1 cellular context compared by ENCODE assay signal in genomic region chrX:10118530-10118929, GRCh38.
TF ChIP-seq lines count a peak whose summit lies in the region.

No MANE protein-coding gene starts in this region.

TF ChIP-seq in HepG2, 621 proteins besides CTCF, POLR2A, EP300 and RAD21:
- no peak for TF ChIP-seq CEBPB (IDR thresholded peaks at IDR 0.05; ENCODE audit: borderline replicate concordance, low read depth, low read length)
- TF ChIP-seq CENPX (CRISPR knock-in tag; IDR thresholded peaks at IDR 0.05) = no peak
- no peak for TF ChIP-seq CENPBD1 (CRISPR knock-in tag; IDR thresholded peaks at IDR 0.05; ENCODE audit: borderline replicate concordance, low read depth)
- no peak for TF ChIP-seq CENPT (CRISPR knock-in tag; IDR thresholded peaks at IDR 0.05; ENCODE audit: low read depth)
- TF ChIP-seq ATF2 (CRISPR knock-in tag; IDR thresholded peaks at IDR 0.05) = no peak
- no peak for TF ChIP-seq RFX1 (IDR thresholded peaks at IDR 0.05)
- TF ChIP-seq TRIM24 (CRISPR knock-in tag; IDR thresholded peaks at IDR 0.05) = no peak
- no peak for TF ChIP-seq ZFP36 (IDR thresholded peaks at IDR 0.05; ENCODE audit: borderline replicate concordance, low read depth, low read length, partially characterized antibody)
- no peak for TF ChIP-seq MYC (CRISPR knock-in tag; IDR thresholded peaks at IDR 0.05; ENCODE audit: borderline replicate concordance)
- no peak for TF ChIP-seq NFE2L1 (CRISPR knock-in tag; IDR thresholded peaks at IDR 0.05; ENCODE audit: borderline replicate concordance)
TF ChIP-seq in HepG2: peak in this region for 0.
